In genomic region chr6:116279232-116280160, GRCh38 we compare ENCODE assay signal across 8 cellular contexts. TPM values are rescaled to one million over a fixed set of nuclear protein-coding genes. Genes with fewer than 3 reads are reported as not detected.
DNase-seq lines count a peak whose midpoint lies in the region; ATAC-seq and TF ChIP-seq lines count a peak whose summit lies in the region.

TSPYL1 (minus strand) TSS chr6:116279930; CDS start chr6:116279830, 100 bp downstream.

- H3K27ac ChIP-seq in upper lobe of right lung: peak within 1 kb of the TSS; percentile 97

- H3K4me3 Mint-ChIP-seq in T-helper 1 cell treated with Interleukin-12 subunit alpha and Interleukin-12 subunit beta and Interleukin-4 antibody, amounts not matched to agents 30 μg/mL and 1 μg/mL, for 36 hours: peak within 1 kb of the TSS; percentile 97

- H3K27ac Mint-ChIP-seq in T-helper 1 cell treated with Interleukin-12 subunit alpha and Interleukin-12 subunit beta and Interleukin-4 antibody, amounts not matched to agents 30 μg/mL and 1 μg/mL, for 36 hours: peak within 1 kb of the TSS; percentile 97

- H3K36me3 Mint-ChIP-seq in T-helper 1 cell treated with Interleukin-12 subunit alpha and Interleukin-12 subunit beta and Interleukin-4 antibody, amounts not matched to agents 30 μg/mL and 1 μg/mL, for 36 hours (ENCODE audit: low read depth): peaks cover 33% of the 10 kb centered on the region

- H3K27me3 Mint-ChIP-seq in T-helper 1 cell treated with Interleukin-12 subunit alpha and Interleukin-12 subunit beta and Interleukin-4 antibody, amounts not matched to agents 30 μg/mL and 1 μg/mL, for 36 hours (ENCODE audit: low read depth): peaks cover 3% of the 10 kb centered on the region

- H3K27me3 ChIP-seq in upper lobe of right lung: no peaks in the 10 kb centered on the region

- intact Hi-C loops in left cardiac atrium (cut with DNase I) (loop anchor here (10.0 kb wide), 1 partner anchor 285 kb away; no protein-coding TSS in a partner anchor), posterior vena cava (cut with DNase I) (loop anchor here in 1 of 2 donors (10.0 kb wide), 1 partner anchor 255 kb away; no protein-coding TSS in a partner anchor), upper lobe of right lung (cut with DNase I) (no loop called here)

- in situ Hi-C loops in GM13977 (cut with MboI; ENCODE audit: low pct_unique_long_range_greater_than_20kb, low sequenced_read_pairs, unreplicated experiment): loop anchor here (10.0 kb wide), 1 partner anchor 255 kb away; no protein-coding TSS in a partner anchor

- DNase-seq in GM13977 (ENCODE audit: low spot score): peak; percentile 90
- DNase-seq in NCI-H1694 (lab: John Stamatoyannopoulos, UW): peak; percentile 85
- peak; percentile 94 for DNase-seq in amniotic stem cell (lab: John Stamatoyannopoulos, UW)
- DNase-seq in left cardiac atrium: peak; percentile 96
- peak; percentile 99 for DNase-seq in posterior vena cava (ENCODE audit: low spot score)
- peak; percentile 97 for DNase-seq in upper lobe of right lung

- peaks cover under 1% of the 10 kb centered on the region for H3K36me3 ChIP-seq in upper lobe of right lung

- no peaks in the 10 kb centered on the region for H3K9me3 Mint-ChIP-seq in T-helper 1 cell treated with Interleukin-12 subunit alpha and Interleukin-12 subunit beta and Interleukin-4 antibody, amounts not matched to agents 30 μg/mL and 1 μg/mL, for 36 hours

- peaks cover 42% of the 10 kb centered on the region for H3K4me1 Mint-ChIP-seq in T-helper 1 cell treated with Interleukin-12 subunit alpha and Interleukin-12 subunit beta and Interleukin-4 antibody, amounts not matched to agents 30 μg/mL and 1 μg/mL, for 36 hours (ENCODE audit: low read depth)

- peak; percentile 91 for ATAC-seq in HG02884 (IDR thresholded peaks at IDR 0.05; ENCODE audit: unreplicated experiment)
- peak; percentile 97 for ATAC-seq in left cardiac atrium
- ATAC-seq in upper lobe of right lung: peak; percentile 97

- peak within 1 kb of the TSS; percentile 89 for H3K4me3 ChIP-seq in upper lobe of right lung

- peaks cover 45% of the 10 kb centered on the region for H3K4me1 ChIP-seq in upper lobe of right lung

- TF ChIP-seq CTCF in GM13977 (IDR thresholded peaks at IDR 0.05; ENCODE audit: extremely low read depth, insufficient read depth, missing control alignments): peak; percentile 32
- TF ChIP-seq CTCF in upper lobe of right lung (IDR thresholded peaks at IDR 0.05): no peak

- no peaks in the 10 kb centered on the region for H3K9me3 ChIP-seq in upper lobe of right lung

RNA-seq across cellular contexts. Expression of gene TSPYL1, which starts in this region (rescaled TPM):
- total RNA-seq in left cardiac atrium (10 to 100 TPM; 78.2 to 90.8 TPM), posterior vena cava (10 to 100 TPM; 67.7 to 80.3 TPM), upper lobe of right lung (86.2 TPM)

Comparison
In these comparisons a context has a peak if more than half of its experiments do, and no peak if none do; other contexts are left out.
1. Peak in every context shown above with its lines: DNase-seq, ATAC-seq, H3K4me3 ChIP-seq and H3K27ac ChIP-seq.